8 cellular contexts compared by ENCODE assay signal in genomic region chr5:150489358-150490295, GRCh38.
DNase-seq lines count a peak whose midpoint lies in the region; ATAC-seq and TF ChIP-seq lines count a peak whose summit lies in the region.

No MANE protein-coding gene starts in this region.

- H3K27ac ChIP-seq in OCI-LY3 (ENCODE audit: low read length), result peak overlapping the region; percentile 71
- peak overlapping the region; percentile 99 for H3K27ac ChIP-seq in subcutaneous abdominal adipose tissue (ENCODE audit: low read depth, low read length)

- H3K9ac ChIP-seq in OCI-LY3 (ENCODE audit: low read length) (peak overlapping the region; percentile 51; the same call in 1 of the 2 replicates), subcutaneous abdominal adipose tissue (ENCODE audit: low read length in 5 of 5) (peak overlapping the region in 3 of 5 donors; percentile 20 to 41 (median 40))

- H3K4me1 Mint-ChIP-seq in activated naive CD4-positive, alpha-beta T cell treated with anti-CD3 and anti-CD28 coated beads, Interleukin-2, amount 10 ng/mL, durations not matched to agents 7 days and 5 days, result peaks cover 12% of the 10 kb centered on the region

- H3K4me3 Mint-ChIP-seq in activated naive CD4-positive, alpha-beta T cell treated with anti-CD3 and anti-CD28 coated beads, Interleukin-2, amount 10 ng/mL, durations not matched to agents 7 days and 5 days, result no peak overlapping the region

- no peaks in the 10 kb centered on the region for H3K36me3 Mint-ChIP-seq in activated naive CD4-positive, alpha-beta T cell treated with anti-CD3 and anti-CD28 coated beads, Interleukin-2, amount 10 ng/mL, durations not matched to agents 7 days and 5 days

- H3K4me1 ChIP-seq in OCI-LY3 (ENCODE audit: low read length) (peaks cover 44% of the 10 kb centered on the region), subcutaneous abdominal adipose tissue (ENCODE audit: control insufficient read depth in 5 of 5, insufficient read depth in 5 of 5, low read length in 5 of 5) (peaks cover 32 to 72% (median 71%) of the 10 kb centered on the region in 5 donors)

- CTCF ChIA-PET in activated naive CD4-positive, alpha-beta T cell treated with anti-CD3 and anti-CD28 coated beads, Interleukin-2, amount 10 ng/mL, durations not matched to agents 7 days and 5 days (lab: Charles Lee), result interaction anchor here (1.0 to 1.8 kb wide), 5 partner anchors 9 to 558 kb away, joined by 3 to 6 read pairs (median 4); no protein-coding TSS in a partner anchor

- H4K20me1 ChIP-seq in OCI-LY3 (ENCODE audit: insufficient read depth, low read length), result peaks cover 5% of the 10 kb centered on the region

- H3K79me2 ChIP-seq in OCI-LY3 (ENCODE audit: low read length), result peaks cover 60% of the 10 kb centered on the region

- no peaks in the 10 kb centered on the region for H3K9me3 Mint-ChIP-seq in activated naive CD4-positive, alpha-beta T cell treated with anti-CD3 and anti-CD28 coated beads, Interleukin-2, amount 10 ng/mL, durations not matched to agents 7 days and 5 days

- TF ChIP-seq CTCF in OCI-LY3 (IDR thresholded peaks at IDR 0.05; ENCODE audit: low read depth, low read length), result no peak

- H3K27ac Mint-ChIP-seq in activated naive CD4-positive, alpha-beta T cell treated with anti-CD3 and anti-CD28 coated beads, Interleukin-2, amount 10 ng/mL, durations not matched to agents 7 days and 5 days, result no peak overlapping the region

- H3K27me3 ChIP-seq in OCI-LY3 (ENCODE audit: low read depth, low read length) (no peaks in the 10 kb centered on the region), subcutaneous abdominal adipose tissue (ENCODE audit: control insufficient read depth in 5 of 5, insufficient read depth in 4 of 5, low read length in 5 of 5) (no peaks in the 10 kb centered on the region)

- no peaks in the 10 kb centered on the region for H3K9me3 ChIP-seq in OCI-LY3 (ENCODE audit: insufficient read depth, low read length)
- H3K9me3 ChIP-seq in subcutaneous abdominal adipose tissue (ENCODE audit: control insufficient read depth in 5 of 5, low read length in 5 of 5), result no peaks in the 10 kb centered on the region

- H3K4me2 ChIP-seq in OCI-LY3 (ENCODE audit: low read length), result peak overlapping the region; percentile 91

- H2AFZ ChIP-seq in OCI-LY3 (ENCODE audit: low read depth, low read length), result no peak overlapping the region

- ATAC-seq in GM18519 (IDR thresholded peaks at IDR 0.05; ENCODE audit: low FRiP score, unreplicated experiment) (peak; percentile 81), HG02678 (IDR thresholded peaks at IDR 0.05; ENCODE audit: unreplicated experiment) (peak; percentile 84)

- DNase-seq in glomerular visceral epithelial cell (ENCODE audit: extremely low spot score) (peak; percentile 59), NCI-H187 (lab: John Stamatoyannopoulos, UW) (no peak)
- no peak for DNase-seq in activated naive CD4-positive, alpha-beta T cell treated with anti-CD3 and anti-CD28 coated beads, Interleukin-2, amount 10 ng/mL, durations not matched to agents 7 days and 5 days
- DNase-seq in activated CD4-positive, CD25-positive, alpha-beta regulatory T cell treated with anti-CD3 and anti-CD28 coated beads, Interleukin-2, amount 50 U/mL, for 72 hours, result no peak

- H3K4me3 ChIP-seq in OCI-LY3 (ENCODE audit: low read length) (peak overlapping the region; percentile 55), subcutaneous abdominal adipose tissue (ENCODE audit: low read depth in 1 of 5, low read length in 5 of 5) (peak overlapping the region; percentile 19 to 82 (median 78))

- peaks cover 40% of the 10 kb centered on the region for H3K27me3 Mint-ChIP-seq in activated naive CD4-positive, alpha-beta T cell treated with anti-CD3 and anti-CD28 coated beads, Interleukin-2, amount 10 ng/mL, durations not matched to agents 7 days and 5 days

- H3K36me3 ChIP-seq in OCI-LY3 (replicated peaks; ENCODE audit: low read depth, low read length) (no peaks in the 10 kb centered on the region), subcutaneous abdominal adipose tissue (ENCODE audit: control insufficient read depth in 5 of 5, insufficient read depth in 5 of 5, low read length in 5 of 5) (peaks cover 0 to 4% (median 0%) of the 10 kb centered on the region in 5 donors)
